Comparison of ENCODE assay signal across 22 cellular contexts in the genomic region with DNA sequence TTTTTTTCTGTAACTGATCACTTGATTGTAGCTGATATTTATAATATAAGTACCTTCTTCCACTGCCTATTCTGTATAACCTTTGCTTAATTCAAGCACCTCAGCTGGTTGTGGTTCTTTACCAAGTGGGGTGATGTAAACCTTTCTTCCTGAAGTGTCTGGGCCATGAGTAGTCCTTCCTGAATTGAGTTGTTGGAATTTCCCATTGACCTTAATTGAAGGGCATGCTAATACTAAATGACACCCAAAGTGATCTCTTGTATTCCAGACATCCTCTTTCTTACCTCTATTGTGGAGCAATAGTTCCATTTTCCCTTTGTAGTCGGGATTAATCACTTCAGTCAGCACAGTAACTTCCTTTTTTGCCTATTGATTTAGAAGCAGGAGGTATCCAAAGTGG.
"Had no signal": no experiment of that assay in that cellular context is flagged by ENCODE, and none has a peak within 500 bp of the region (broad histone marks: within the 10 kb centered on the region; RNA-seq: fewer than 3 reads in every experiment).

No MANE protein-coding gene starts in this region.

- DNase-seq: KBM-7; MV-4-11; NCI-H1048; NCI-H1105; NCI-H1417; NCI-H1436 treated with DMSO at 0.1 percent for 48 hours; NCI-H1694; NCI-H187 treated with DMSO at 0.1 percent for 48 hours; NCI-H2029 treated with DMSO at 0.1 percent for 48 hours; NCI-H2171; NCI-H226; NCI-H446; NCI-H524; NCI-H526 treated with DMSO at 0.1 percent for 48 hours; NCI-H774; NK-92 treated with Interleukin-12 subunit alpha and Interleukin-12 subunit beta, amount 100 ng/mL, for 24 hours; PC-3; SHP77; SK-N-SH; SW 1271 had no signal

- H3K4me2 ChIP-seq: SK-N-SH had no signal

- H3K9ac ChIP-seq: SK-N-SH had no signal

- H3K9me3 ChIP-seq: SK-N-SH had no signal

- H3K27ac ChIP-seq: HL-60, RWPE1 had no signal
